ENCODE assay signal across 1 cellular context in genomic region chr4:73704314-73705055, GRCh38.
TF ChIP-seq lines count a peak whose summit lies in the region.

No MANE protein-coding gene starts in this region.

TF ChIP-seq in SK-N-SH, 30 proteins besides CTCF, POLR2A, EP300 and RAD21 (continued from another document):
- TF ChIP-seq ZBTB33 (IDR thresholded peaks at IDR 0.05; ENCODE audit: borderline replicate concordance, low read depth) (peak; percentile 88; the same call in 1 of the 2 replicates), MXI1 (IDR thresholded peaks at IDR 0.05; ENCODE audit: low read depth, low read length) (no peak), IRF3 (IDR thresholded peaks at IDR 0.05; ENCODE audit: low read depth, low read length) (no peak), FOXJ3 (CRISPR knock-in tag; IDR thresholded peaks at IDR 0.05) (no peak), TEAD4 (IDR thresholded peaks at IDR 0.05; ENCODE audit: borderline replicate concordance, insufficient read depth) (peak; percentile 82), CHD2 (IDR thresholded peaks at IDR 0.05; ENCODE audit: low read length, partially characterized antibody) (no peak), MAX (IDR thresholded peaks at IDR 0.05; ENCODE audit: low read depth) (peak; percentile 90), USF1 (IDR thresholded peaks at IDR 0.05; ENCODE audit: borderline replicate concordance, low read depth) (peak; percentile 42; the same call in 1 of the 2 replicates), NRF1 (IDR thresholded peaks at IDR 0.05; ENCODE audit: low read depth, low read length) (no peak), MEF2A (IDR thresholded peaks at IDR 0.05; ENCODE audit: borderline replicate concordance, low read depth) (peak; percentile 54; the same call in 1 of the 2 replicates), GABPA (IDR thresholded peaks at IDR 0.05; ENCODE audit: low read depth) (no peak), PBX3 (IDR thresholded peaks at IDR 0.05) (peak; percentile 96), NFIC (IDR thresholded peaks at IDR 0.05; ENCODE audit: borderline replicate concordance) (peak; percentile 96), REST (IDR thresholded peaks at IDR 0.05; ENCODE audit: low read depth, low read length) (0 out of 2 replicates have a peak, but pooled peaks have one; percentile 55), RFX5 (IDR thresholded peaks at IDR 0.05; ENCODE audit: low read length) (no peak), RCOR1 (IDR thresholded peaks at IDR 0.05; ENCODE audit: low read length) (no peak), FOXM1 (IDR thresholded peaks at IDR 0.05; ENCODE audit: low read depth) (no peak; the same call in 1 of the 2 replicates), USF2 (IDR thresholded peaks at IDR 0.05; ENCODE audit: borderline replicate concordance, low read depth, low read length) (no peak), SMC3 (IDR thresholded peaks at IDR 0.05; ENCODE audit: low read depth, low read length) (no peak), GATA2 (CRISPR knock-in tag; IDR thresholded peaks at IDR 0.05) (no peak)
TF ChIP-seq in SK-N-SH: peak in this region for 15.
